Comparison of ENCODE assay signal across 1 cellular context in genomic region chr12:45215419-45216296, GRCh38.
TF ChIP-seq lines count a peak whose summit lies in the region.

Gene ANO6, plus strand, starts transcription at chr12:45216095. Its CDS starts 227 bp downstream, at chr12:45216322.

TF ChIP-seq in HepG2, 621 proteins besides CTCF, POLR2A, EP300 and RAD21 (continued from another document and continues in another):
- TF ChIP-seq FUBP1 (CRISPR knock-in tag; IDR thresholded peaks at IDR 0.05; ENCODE audit: borderline replicate concordance) (no peak; the same call in 1 of the 2 replicates), NAIF1 (CRISPR knock-in tag; IDR thresholded peaks at IDR 0.05; ENCODE audit: borderline replicate concordance) (peak; percentile 60; the same call in 1 of the 2 replicates), AGO2 (optimal IDR thresholded peaks at IDR 0.05; ENCODE audit: low read depth, low read length) (peak; percentile 69), ZNF30 (CRISPR knock-in tag; IDR thresholded peaks at IDR 0.05) (no peak), ZNF256 (CRISPR knock-in tag; conservative IDR thresholded peaks at IDR 0.05) (0 out of 2 replicates have a peak, but pooled peaks have one; percentile 65), DRAP1 (CRISPR knock-in tag; IDR thresholded peaks at IDR 0.05) (peak; percentile 57; the same call in 1 of the 2 replicates), ZNF674 (CRISPR knock-in tag; IDR thresholded peaks at IDR 0.05; ENCODE audit: low read depth) (no peak; the same call in 1 of the 2 replicates), HOXA9 (CRISPR knock-in tag; IDR thresholded peaks at IDR 0.05; ENCODE audit: borderline replicate concordance) (0 out of 2 replicates have a peak, but pooled peaks have one; percentile 45), ZFP41 (CRISPR knock-in tag; IDR thresholded peaks at IDR 0.05; ENCODE audit: borderline replicate concordance) (no peak), NCOA2 (CRISPR knock-in tag; IDR thresholded peaks at IDR 0.05) (peak; percentile 46; the same call in 1 of the 2 replicates), TOE1 (CRISPR knock-in tag; IDR thresholded peaks at IDR 0.05) (no peak), ZC3H13 (CRISPR knock-in tag; IDR thresholded peaks at IDR 0.05) (no peak; the same call in 1 of the 2 replicates), ZSCAN20 (CRISPR knock-in tag; IDR thresholded peaks at IDR 0.05; ENCODE audit: borderline replicate concordance) (peak; percentile 35; the same call in 1 of the 2 replicates), ZBTB8A (CRISPR knock-in tag; IDR thresholded peaks at IDR 0.05; ENCODE audit: borderline replicate concordance, low read depth) (no peak), LBX2 (CRISPR knock-in tag; IDR thresholded peaks at IDR 0.05; ENCODE audit: borderline replicate concordance) (no peak), ZNF83 (CRISPR knock-in tag; IDR thresholded peaks at IDR 0.05; ENCODE audit: borderline replicate concordance) (no peak; the same call in 1 of the 2 replicates), SRSF9 (IDR thresholded peaks at IDR 0.05; ENCODE audit: borderline replicate concordance, insufficient read depth, low read depth, low read length, poor library complexity, severe bottlenecking) (no peak), GPN1 (CRISPR knock-in tag; IDR thresholded peaks at IDR 0.05; ENCODE audit: borderline replicate concordance) (no peak), MLLT10 (CRISPR knock-in tag; IDR thresholded peaks at IDR 0.05) (no peak), PRDM10 (CRISPR knock-in tag; IDR thresholded peaks at IDR 0.05; ENCODE audit: low read depth) (0 out of 2 replicates have a peak, but pooled peaks have one; percentile 39), HMGXB4 (CRISPR knock-in tag; IDR thresholded peaks at IDR 0.05; ENCODE audit: borderline replicate concordance in 1 of 2, low read depth in 1 of 2) (peak in 1 of 2 experiments; percentile 93; a peak in 2 of 4 replicates), E2F2 (CRISPR knock-in tag; IDR thresholded peaks at IDR 0.05; ENCODE audit: borderline replicate concordance) (no peak), ZNF251 (CRISPR knock-in tag; IDR thresholded peaks at IDR 0.05) (no peak), PRDM15 (CRISPR knock-in tag; IDR thresholded peaks at IDR 0.05) (peak; percentile 40; the same call in 1 of the 2 replicates), ZNF883 (CRISPR knock-in tag; IDR thresholded peaks at IDR 0.05; ENCODE audit: not compliant biosample characterization) (peak; percentile 73), ZNF230 (CRISPR knock-in tag; IDR thresholded peaks at IDR 0.05) (no peak), NFRKB (IDR thresholded peaks at IDR 0.05) (no peak), ZNF672 (CRISPR knock-in tag; IDR thresholded peaks at IDR 0.05) (no peak), JARID2 (CRISPR knock-in tag; IDR thresholded peaks at IDR 0.05; ENCODE audit: insufficient replicate concordance) (no peak), MIXL1 (CRISPR knock-in tag; IDR thresholded peaks at IDR 0.05) (no peak; the same call in 1 of the 2 replicates), HNF4G (IDR thresholded peaks at IDR 0.05; ENCODE audit: borderline replicate concordance, low read depth, low read length) (peak; percentile 10; the same call in 1 of the 2 replicates), HNF4G (CRISPR knock-in tag; IDR thresholded peaks at IDR 0.05; ENCODE audit: borderline replicate concordance, low read depth) (no peak), GABPB1 (CRISPR knock-in tag; IDR thresholded peaks at IDR 0.05) (no peak; the same call in 1 of the 2 replicates), MED1 (CRISPR knock-in tag; IDR thresholded peaks at IDR 0.05) (no peak), CEBPZ (IDR thresholded peaks at IDR 0.05; ENCODE audit: low read length) (no peak), GRHL1 (CRISPR knock-in tag; conservative IDR thresholded peaks at IDR 0.05) (no peak), ZSCAN5A (CRISPR knock-in tag; IDR thresholded peaks at IDR 0.05; ENCODE audit: borderline replicate concordance) (peak; percentile 82)
